1 cellular context compared by ENCODE assay signal in genomic region chr14:35113308-35113950, GRCh38.
TF ChIP-seq lines count a peak whose summit lies in the region.

No MANE protein-coding gene starts in this region.

TF ChIP-seq in IMR-90, 13 proteins besides CTCF, POLR2A, EP300 and RAD21:
- TF ChIP-seq USF2 (IDR thresholded peaks at IDR 0.05; ENCODE audit: low read depth, low read length) (no peak), RFX5 (IDR thresholded peaks at IDR 0.05; ENCODE audit: low read depth, low read length) (no peak)
